ENCODE assay signal across 20 cellular contexts in the genomic region with DNA sequence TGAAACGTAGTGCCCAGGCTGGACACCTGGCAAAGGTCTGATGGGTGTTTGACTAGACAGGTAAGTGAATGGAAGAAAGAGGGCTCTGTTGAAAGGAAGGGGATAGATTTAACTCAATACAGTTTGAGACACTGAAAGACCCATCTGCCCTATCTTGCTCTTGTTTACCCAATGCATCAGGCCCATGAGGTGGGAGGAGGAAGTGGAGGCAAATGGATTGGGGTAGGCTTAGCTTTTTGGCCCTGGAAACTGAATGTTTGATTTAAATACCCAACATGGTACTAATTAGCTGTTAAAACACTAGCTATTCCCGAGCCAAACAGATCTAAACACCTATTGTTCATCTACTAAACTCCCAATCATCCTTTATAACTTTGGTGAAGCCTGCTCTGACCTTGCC.
"Had no signal": no experiment of that assay in that cellular context is flagged by ENCODE, and none has a peak within 500 bp of the region (broad histone marks: within the 10 kb centered on the region; RNA-seq: fewer than 3 reads in every experiment).

No MANE protein-coding gene starts in this region.

- ATAC-seq: activated CD8-positive, alpha-beta T cell treated with anti-CD3 and anti-CD28 coated beads, Interleukin-2, amount 10 ng/mL, durations not matched to agents 7 days and 5 days; esophagus mucosa; gastrocnemius medialis; heart right ventricle had no signal

- H3K27ac ChIP-seq: brain microvascular endothelial cell, heart right ventricle, left ventricle myocardium inferior, suprapubic skin had no signal

- H3K27ac Mint-ChIP-seq: activated CD8-positive, alpha-beta T cell treated with anti-CD3 and anti-CD28 coated beads, Interleukin-2, amount 10 ng/mL, durations not matched to agents 7 days and 5 days; activated T-cell treated with anti-CD3 and anti-CD28 coated beads, Interleukin-2, amount 50 U/mL, for 24 hours; activated T-helper 2 cell treated with anti-CD3 and anti-CD28 coated beads, Interferon-gamma antibody, Interleukin-2, Interleukin-4, amounts not matched to agents 10 μg/mL and 5 μg/mL and 100 μg/mL, durations not matched to agents 14 hours and 24 hours and 36 hours; progenitor cell of endocrine pancreas; stimulated activated naive CD8-positive, alpha-beta T cell treated with anti-CD3 and anti-CD28 coated beads, Interleukin-15, Interleukin-2, amounts not matched to agents 100 ng/mL and 50 ng/mL, for 24 hours had no signal

- H3K27me3 Mint-ChIP-seq: activated T-cell treated with anti-CD3 and anti-CD28 coated beads, Interleukin-2, amount 50 U/mL, for 24 hours; progenitor cell of endocrine pancreas had no signal

- DNase-seq: activated CD4-positive, alpha-beta T cell treated with anti-CD3 and anti-CD28 coated beads for 48 hours; activated CD4-positive, CD25-positive, alpha-beta regulatory T cell; activated CD8-positive, alpha-beta T cell treated with anti-CD3 and anti-CD28 coated beads, Interleukin-2, amount 10 ng/mL, durations not matched to agents 7 days and 5 days; activated naive CD4-positive, alpha-beta T cell treated with Interleukin-2 at 50 U/mL for 16 hours; activated T-cell treated with anti-CD3 and anti-CD28 coated beads, Interleukin-2, amount 50 U/mL, for 24 hours; anterior cingulate cortex; brain microvascular endothelial cell; central memory CD4-positive, alpha-beta T cell; gastrocnemius medialis; heart right ventricle; left ventricle myocardium inferior; mammary epithelial cell; stimulated activated CD4-positive, alpha-beta T cell treated with anti-CD3 and anti-CD28 coated beads, Interleukin-12 subunit alpha, Interleukin-12 subunit beta, amount 100 ng/mL, for 4 hours; stimulated activated CD4-positive, alpha-beta T cell treated with anti-CD3 and anti-CD28 coated beads, Interleukin-1b, Interleukin-23, amount 100 ng/mL, for 48 hours; trophoblast cell had no signal

- H3K9me3 ChIP-seq: gastrocnemius medialis, heart right ventricle, left ventricle myocardium inferior, suprapubic skin had no signal

- H3K4me3 Mint-ChIP-seq: activated CD8-positive, alpha-beta T cell treated with anti-CD3 and anti-CD28 coated beads, Interleukin-2, amount 10 ng/mL, durations not matched to agents 7 days and 5 days; activated T-cell treated with anti-CD3 and anti-CD28 coated beads, Interleukin-2, amount 50 U/mL, for 24 hours; stimulated activated naive CD8-positive, alpha-beta T cell treated with anti-CD3 and anti-CD28 coated beads, Interleukin-15, Interleukin-2, amounts not matched to agents 100 ng/mL and 50 ng/mL, for 24 hours had no signal

- H3K27me3 ChIP-seq: brain microvascular endothelial cell, gastrocnemius medialis, heart right ventricle, suprapubic skin had no signal

- H3K9me3 Mint-ChIP-seq: activated T-cell treated with anti-CD3 and anti-CD28 coated beads, Interleukin-2, amount 50 U/mL, for 24 hours; activated T-helper 2 cell treated with anti-CD3 and anti-CD28 coated beads, Interferon-gamma antibody, Interleukin-2, Interleukin-4, amounts not matched to agents 10 μg/mL and 5 μg/mL and 100 μg/mL, durations not matched to agents 14 hours and 24 hours and 36 hours; stimulated activated naive CD8-positive, alpha-beta T cell treated with anti-CD3 and anti-CD28 coated beads, Interleukin-15, Interleukin-2, amounts not matched to agents 100 ng/mL and 50 ng/mL, for 24 hours had no signal

- H3K4me3 ChIP-seq: gastrocnemius medialis, heart right ventricle, left ventricle myocardium inferior, suprapubic skin had no signal

- H3K36me3 ChIP-seq: brain microvascular endothelial cell, gastrocnemius medialis, heart right ventricle, left ventricle myocardium inferior, suprapubic skin had no signal
